In the genomic region with DNA sequence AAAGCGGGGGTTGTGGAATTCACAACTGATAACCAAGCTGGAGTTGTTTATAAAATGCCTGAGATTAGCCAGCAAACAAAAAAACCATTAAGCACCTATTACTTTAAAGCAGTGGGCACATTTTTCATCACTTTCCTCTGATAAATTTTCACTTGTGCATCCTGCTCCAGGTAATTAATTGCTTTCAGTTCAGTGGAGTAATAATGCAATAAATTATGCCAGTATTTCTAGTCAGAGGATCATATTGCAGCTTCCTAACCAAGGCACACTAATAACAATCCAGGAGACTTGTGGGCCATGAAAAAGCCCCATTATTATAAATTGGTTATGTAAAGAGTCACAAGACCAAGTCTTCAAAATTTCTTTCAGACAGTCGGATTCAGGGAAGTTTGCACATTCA, we compare ENCODE assay signal across 28 cellular contexts.
"Had no signal": no experiment of that assay in that cellular context is flagged by ENCODE, and none has a peak within 500 bp of the region (broad histone marks: within the 10 kb centered on the region; RNA-seq: fewer than 3 reads in every experiment).

No MANE protein-coding gene starts in this region.

- DNase-seq: activated CD4-positive, alpha-beta T cell treated with anti-CD3 and anti-CD28 coated beads, Interleukin-2, amount 10 ng/mL, durations not matched to agents 24 days and 14 days; activated CD4-positive, alpha-beta T cell treated with anti-CD3 and anti-CD28 coated beads, Interleukin-2, amount 50 U/mL, for 4 hours; activated CD8-positive, alpha-beta T cell treated with anti-CD3 and anti-CD28 coated beads for 36 hours; activated gamma-delta T cell; activated naive CD4-positive, alpha-beta T cell treated with Interleukin-2 at 50 U/mL for 16 hours; activated naive CD8-positive, alpha-beta T cell treated with anti-CD3 and anti-CD28 coated beads, Interleukin-2, amount 10 ng/mL, durations not matched to agents 7 days and 5 days; activated T-cell treated with anti-CD3 and anti-CD28 coated beads, Interleukin-2, amount 50 U/mL, for 1 hour; amygdala; colonic mucosa; MM.1S; MV-4-11; NCI-H1092; NCI-H1436 treated with DMSO at 0.1 percent for 48 hours; NCI-H1694 treated with DMSO at 0.1 percent for 48 hours; NCI-H2029; NCI-H2107; NCI-H226; NCI-H446 treated with DMSO at 0.1 percent for 48 hours; Right ventricle myocardium superior; SK-N-SH had no signal

- H3K4me3 Mint-ChIP-seq: activated CD4-positive, alpha-beta T cell treated with anti-CD3 and anti-CD28 coated beads, Interleukin-2, amount 10 ng/mL, durations not matched to agents 24 days and 14 days; activated CD8-positive, alpha-beta T cell treated with anti-CD3 and anti-CD28 coated beads for 36 hours; activated naive CD4-positive, alpha-beta T cell treated with anti-CD3 and anti-CD28 coated beads, Interleukin-2, amount 50 U/mL, for 24 hours; activated naive CD8-positive, alpha-beta T cell treated with anti-CD3 and anti-CD28 coated beads, Interleukin-2, amount 10 ng/mL, durations not matched to agents 7 days and 5 days; central memory CD8-positive, alpha-beta T cell; T-helper 1 cell treated with Interleukin-12 subunit alpha and Interleukin-12 subunit beta and Interleukin-4 antibody, amounts not matched to agents 30 μg/mL and 1 μg/mL, for 36 hours; T-helper 2 cell treated with Interferon-gamma antibody and Interleukin-4, amounts not matched to agents 5 μg/mL and 100 μg/mL, for 36 hours had no signal

- H3K4me1 Mint-ChIP-seq: activated CD4-positive, alpha-beta T cell treated with anti-CD3 and anti-CD28 coated beads, Interleukin-2, amount 10 ng/mL, durations not matched to agents 24 days and 14 days; activated naive CD4-positive, alpha-beta T cell treated with anti-CD3 and anti-CD28 coated beads, Interleukin-2, amount 50 U/mL, for 24 hours; activated naive CD8-positive, alpha-beta T cell treated with anti-CD3 and anti-CD28 coated beads, Interleukin-2, amount 10 ng/mL, durations not matched to agents 7 days and 5 days; central memory CD8-positive, alpha-beta T cell had no signal

- H3K27ac Mint-ChIP-seq: activated CD4-positive, alpha-beta T cell treated with anti-CD3 and anti-CD28 coated beads, Interleukin-2, amount 10 ng/mL, durations not matched to agents 24 days and 14 days; activated CD8-positive, alpha-beta T cell treated with anti-CD3 and anti-CD28 coated beads for 36 hours; activated naive CD4-positive, alpha-beta T cell treated with anti-CD3 and anti-CD28 coated beads, Interleukin-2, amount 50 U/mL, for 24 hours; activated naive CD8-positive, alpha-beta T cell treated with anti-CD3 and anti-CD28 coated beads, Interleukin-2, amount 10 ng/mL, durations not matched to agents 7 days and 5 days; activated T-helper 2 cell treated with anti-CD3 and anti-CD28 coated beads, Interferon-gamma antibody, Interleukin-2, Interleukin-4, amounts not matched to agents 10 μg/mL and 5 μg/mL and 100 μg/mL, durations not matched to agents 14 hours and 24 hours and 36 hours; T-helper 1 cell treated with Interleukin-12 subunit alpha and Interleukin-12 subunit beta and Interleukin-4 antibody, amounts not matched to agents 30 μg/mL and 1 μg/mL, for 36 hours; T-helper 2 cell treated with Interferon-gamma antibody and Interleukin-4, amounts not matched to agents 5 μg/mL and 100 μg/mL, for 36 hours had no signal

- ATAC-seq: activated CD8-positive, alpha-beta T cell treated with anti-CD3 and anti-CD28 coated beads for 36 hours had no signal

- H3K27ac ChIP-seq: ascending aorta, cardiac muscle cell, colonic mucosa, KMS-11 had no signal

- H3K9me3 ChIP-seq: ascending aorta, colonic mucosa, SK-N-SH had no signal

- H3K27me3 ChIP-seq: ascending aorta, cardiac muscle cell, colonic mucosa had no signal

- H3K36me3 Mint-ChIP-seq: activated naive CD4-positive, alpha-beta T cell treated with anti-CD3 and anti-CD28 coated beads, Interleukin-2, amount 50 U/mL, for 24 hours; activated naive CD8-positive, alpha-beta T cell treated with anti-CD3 and anti-CD28 coated beads, Interleukin-2, amount 10 ng/mL, durations not matched to agents 7 days and 5 days had no signal

- H3K9me3 Mint-ChIP-seq: activated CD4-positive, alpha-beta T cell treated with anti-CD3 and anti-CD28 coated beads, Interleukin-2, amount 10 ng/mL, durations not matched to agents 24 days and 14 days; activated CD8-positive, alpha-beta T cell treated with anti-CD3 and anti-CD28 coated beads for 36 hours; activated naive CD4-positive, alpha-beta T cell treated with anti-CD3 and anti-CD28 coated beads, Interleukin-2, amount 50 U/mL, for 24 hours; activated naive CD8-positive, alpha-beta T cell treated with anti-CD3 and anti-CD28 coated beads, Interleukin-2, amount 10 ng/mL, durations not matched to agents 7 days and 5 days; activated T-helper 2 cell treated with anti-CD3 and anti-CD28 coated beads, Interferon-gamma antibody, Interleukin-2, Interleukin-4, amounts not matched to agents 10 μg/mL and 5 μg/mL and 100 μg/mL, durations not matched to agents 14 hours and 24 hours and 36 hours; central memory CD8-positive, alpha-beta T cell; T-helper 1 cell treated with Interleukin-12 subunit alpha and Interleukin-12 subunit beta and Interleukin-4 antibody, amounts not matched to agents 30 μg/mL and 1 μg/mL, for 36 hours; T-helper 2 cell treated with Interferon-gamma antibody and Interleukin-4, amounts not matched to agents 5 μg/mL and 100 μg/mL, for 36 hours had no signal
